2 cellular contexts compared by ENCODE assay signal in genomic region chr1:202165942-202166843, GRCh38.
TF ChIP-seq lines count a peak whose summit lies in the region.

No MANE protein-coding gene starts in this region.

TF ChIP-seq in IMR-90, 13 proteins besides CTCF, POLR2A, EP300 and RAD21:
- TF ChIP-seq SMC3 (IDR thresholded peaks at IDR 0.05; ENCODE audit: low read depth, low read length): no peak
- TF ChIP-seq MAZ (IDR thresholded peaks at IDR 0.05; ENCODE audit: borderline replicate concordance, low read depth, low read length): no peak
- no peak for TF ChIP-seq RCOR1 (IDR thresholded peaks at IDR 0.05; ENCODE audit: insufficient replicate concordance, low read length)
- no peak for TF ChIP-seq NFE2L2 (IDR thresholded peaks at IDR 0.05; ENCODE audit: low read depth, low read length)
- no peak for TF ChIP-seq CHD1 (IDR thresholded peaks at IDR 0.05; ENCODE audit: low read depth, low read length)
- TF ChIP-seq MXI1 (IDR thresholded peaks at IDR 0.05; ENCODE audit: borderline replicate concordance, low read depth, low read length): no peak
- no peak for TF ChIP-seq USF2 (IDR thresholded peaks at IDR 0.05; ENCODE audit: low read depth, low read length)
- no peak for TF ChIP-seq BHLHE40 (IDR thresholded peaks at IDR 0.05; ENCODE audit: low read depth, low read length)
- no peak for TF ChIP-seq MAFK (IDR thresholded peaks at IDR 0.05; ENCODE audit: low read depth, low read length)
- no peak for TF ChIP-seq CEBPB (IDR thresholded peaks at IDR 0.05; ENCODE audit: low read depth, low read length)
- TF ChIP-seq FOS (IDR thresholded peaks at IDR 0.05; ENCODE audit: low read depth, low read length): no peak
- TF ChIP-seq ELK1 (IDR thresholded peaks at IDR 0.05; ENCODE audit: borderline replicate concordance, low read depth, low read length): no peak
- no peak for TF ChIP-seq RFX5 (IDR thresholded peaks at IDR 0.05; ENCODE audit: low read depth, low read length)

TF ChIP-seq in HepG2, 621 proteins besides CTCF, POLR2A, EP300 and RAD21:
- no peak for TF ChIP-seq PHB2 (IDR thresholded peaks at IDR 0.05; ENCODE audit: partially characterized antibody)
- no peak for TF ChIP-seq GPBP1L1 (CRISPR knock-in tag; IDR thresholded peaks at IDR 0.05)
- no peak for TF ChIP-seq GATA4 (IDR thresholded peaks at IDR 0.05; ENCODE audit: borderline replicate concordance, low read depth)
- no peak for TF ChIP-seq ZNF691 (CRISPR knock-in tag; IDR thresholded peaks at IDR 0.05; ENCODE audit: borderline replicate concordance, low read depth)
- TF ChIP-seq ZFP90 (CRISPR knock-in tag; IDR thresholded peaks at IDR 0.05; ENCODE audit: borderline replicate concordance): no peak
- TF ChIP-seq ZC3H4 (CRISPR knock-in tag; IDR thresholded peaks at IDR 0.05; ENCODE audit: borderline replicate concordance): no peak
- no peak for TF ChIP-seq ZNF432 (CRISPR knock-in tag; IDR thresholded peaks at IDR 0.05; ENCODE audit: borderline replicate concordance)
- no peak for TF ChIP-seq ZNF879 (CRISPR knock-in tag; IDR thresholded peaks at IDR 0.05)
- no peak for TF ChIP-seq ZSCAN21 (CRISPR knock-in tag; IDR thresholded peaks at IDR 0.05; ENCODE audit: borderline replicate concordance)
- no peak for TF ChIP-seq EED (CRISPR knock-in tag; IDR thresholded peaks at IDR 0.05)
- TF ChIP-seq ZNF280D (CRISPR knock-in tag; IDR thresholded peaks at IDR 0.05): no peak
- no peak for TF ChIP-seq ZNF326 (CRISPR knock-in tag; IDR thresholded peaks at IDR 0.05; ENCODE audit: borderline replicate concordance)
- no peak for TF ChIP-seq ZBTB21 (CRISPR knock-in tag; IDR thresholded peaks at IDR 0.05)
- TF ChIP-seq PRMT3 (CRISPR knock-in tag; IDR thresholded peaks at IDR 0.05; ENCODE audit: borderline replicate concordance, low read depth): no peak
- TF ChIP-seq IKZF4 (CRISPR knock-in tag; IDR thresholded peaks at IDR 0.05; ENCODE audit: borderline replicate concordance, low read depth, not compliant biosample characterization): no peak
- no peak for TF ChIP-seq MTF1 (CRISPR knock-in tag; IDR thresholded peaks at IDR 0.05)
- no peak for TF ChIP-seq CCAR2 (optimal IDR thresholded peaks at IDR 0.05; ENCODE audit: low read depth, low read length)
- TF ChIP-seq ZNF263 (CRISPR knock-in tag; IDR thresholded peaks at IDR 0.05): no peak
